ENCODE assay signal across 1 cellular context in the genomic region with DNA sequence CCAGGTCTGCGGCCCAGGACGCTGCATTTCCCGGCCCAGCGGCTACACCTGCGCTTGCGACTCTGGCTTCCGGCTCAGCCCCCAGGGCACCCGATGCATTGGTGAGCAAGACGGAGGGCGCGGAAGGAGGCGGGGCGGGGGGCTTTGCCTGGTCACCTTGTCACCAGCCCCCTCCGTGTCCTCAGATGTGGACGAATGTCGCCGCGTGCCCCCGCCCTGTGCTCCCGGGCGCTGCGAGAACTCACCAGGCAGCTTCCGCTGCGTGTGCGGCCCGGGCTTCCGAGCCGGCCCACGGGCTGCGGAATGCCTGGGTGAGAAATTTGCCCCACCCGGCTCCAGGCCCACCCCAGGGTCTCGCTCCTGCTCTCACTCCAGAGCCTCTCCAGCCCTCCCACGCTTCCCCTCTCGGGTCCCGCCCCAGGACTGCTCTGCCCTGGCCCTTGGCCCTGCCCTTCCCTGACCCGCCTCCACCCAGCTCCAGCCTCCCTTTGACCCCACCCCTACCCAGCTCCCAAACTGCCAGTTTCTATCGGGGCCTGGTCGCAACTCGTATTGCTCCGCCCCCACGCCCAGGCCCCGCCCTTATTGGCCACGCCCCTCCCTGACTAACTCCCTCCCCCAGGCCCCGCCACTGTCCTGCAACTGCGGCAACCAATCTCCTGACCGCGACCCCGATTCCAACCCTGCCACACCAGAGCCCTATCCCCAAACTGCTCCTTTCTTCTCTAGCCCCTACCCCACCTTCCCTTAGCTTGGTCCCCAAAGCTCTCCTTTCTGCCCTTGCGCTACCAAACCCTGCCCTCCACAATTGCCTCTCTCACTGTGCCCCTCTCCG.
TF ChIP-seq lines count a peak whose summit lies in the region.

No MANE protein-coding gene starts in this region.

TF ChIP-seq in K562, 482 proteins besides CTCF, POLR2A, EP300 and RAD21 (continued from another document and continues in another):
- TF ChIP-seq, protein P1, sequence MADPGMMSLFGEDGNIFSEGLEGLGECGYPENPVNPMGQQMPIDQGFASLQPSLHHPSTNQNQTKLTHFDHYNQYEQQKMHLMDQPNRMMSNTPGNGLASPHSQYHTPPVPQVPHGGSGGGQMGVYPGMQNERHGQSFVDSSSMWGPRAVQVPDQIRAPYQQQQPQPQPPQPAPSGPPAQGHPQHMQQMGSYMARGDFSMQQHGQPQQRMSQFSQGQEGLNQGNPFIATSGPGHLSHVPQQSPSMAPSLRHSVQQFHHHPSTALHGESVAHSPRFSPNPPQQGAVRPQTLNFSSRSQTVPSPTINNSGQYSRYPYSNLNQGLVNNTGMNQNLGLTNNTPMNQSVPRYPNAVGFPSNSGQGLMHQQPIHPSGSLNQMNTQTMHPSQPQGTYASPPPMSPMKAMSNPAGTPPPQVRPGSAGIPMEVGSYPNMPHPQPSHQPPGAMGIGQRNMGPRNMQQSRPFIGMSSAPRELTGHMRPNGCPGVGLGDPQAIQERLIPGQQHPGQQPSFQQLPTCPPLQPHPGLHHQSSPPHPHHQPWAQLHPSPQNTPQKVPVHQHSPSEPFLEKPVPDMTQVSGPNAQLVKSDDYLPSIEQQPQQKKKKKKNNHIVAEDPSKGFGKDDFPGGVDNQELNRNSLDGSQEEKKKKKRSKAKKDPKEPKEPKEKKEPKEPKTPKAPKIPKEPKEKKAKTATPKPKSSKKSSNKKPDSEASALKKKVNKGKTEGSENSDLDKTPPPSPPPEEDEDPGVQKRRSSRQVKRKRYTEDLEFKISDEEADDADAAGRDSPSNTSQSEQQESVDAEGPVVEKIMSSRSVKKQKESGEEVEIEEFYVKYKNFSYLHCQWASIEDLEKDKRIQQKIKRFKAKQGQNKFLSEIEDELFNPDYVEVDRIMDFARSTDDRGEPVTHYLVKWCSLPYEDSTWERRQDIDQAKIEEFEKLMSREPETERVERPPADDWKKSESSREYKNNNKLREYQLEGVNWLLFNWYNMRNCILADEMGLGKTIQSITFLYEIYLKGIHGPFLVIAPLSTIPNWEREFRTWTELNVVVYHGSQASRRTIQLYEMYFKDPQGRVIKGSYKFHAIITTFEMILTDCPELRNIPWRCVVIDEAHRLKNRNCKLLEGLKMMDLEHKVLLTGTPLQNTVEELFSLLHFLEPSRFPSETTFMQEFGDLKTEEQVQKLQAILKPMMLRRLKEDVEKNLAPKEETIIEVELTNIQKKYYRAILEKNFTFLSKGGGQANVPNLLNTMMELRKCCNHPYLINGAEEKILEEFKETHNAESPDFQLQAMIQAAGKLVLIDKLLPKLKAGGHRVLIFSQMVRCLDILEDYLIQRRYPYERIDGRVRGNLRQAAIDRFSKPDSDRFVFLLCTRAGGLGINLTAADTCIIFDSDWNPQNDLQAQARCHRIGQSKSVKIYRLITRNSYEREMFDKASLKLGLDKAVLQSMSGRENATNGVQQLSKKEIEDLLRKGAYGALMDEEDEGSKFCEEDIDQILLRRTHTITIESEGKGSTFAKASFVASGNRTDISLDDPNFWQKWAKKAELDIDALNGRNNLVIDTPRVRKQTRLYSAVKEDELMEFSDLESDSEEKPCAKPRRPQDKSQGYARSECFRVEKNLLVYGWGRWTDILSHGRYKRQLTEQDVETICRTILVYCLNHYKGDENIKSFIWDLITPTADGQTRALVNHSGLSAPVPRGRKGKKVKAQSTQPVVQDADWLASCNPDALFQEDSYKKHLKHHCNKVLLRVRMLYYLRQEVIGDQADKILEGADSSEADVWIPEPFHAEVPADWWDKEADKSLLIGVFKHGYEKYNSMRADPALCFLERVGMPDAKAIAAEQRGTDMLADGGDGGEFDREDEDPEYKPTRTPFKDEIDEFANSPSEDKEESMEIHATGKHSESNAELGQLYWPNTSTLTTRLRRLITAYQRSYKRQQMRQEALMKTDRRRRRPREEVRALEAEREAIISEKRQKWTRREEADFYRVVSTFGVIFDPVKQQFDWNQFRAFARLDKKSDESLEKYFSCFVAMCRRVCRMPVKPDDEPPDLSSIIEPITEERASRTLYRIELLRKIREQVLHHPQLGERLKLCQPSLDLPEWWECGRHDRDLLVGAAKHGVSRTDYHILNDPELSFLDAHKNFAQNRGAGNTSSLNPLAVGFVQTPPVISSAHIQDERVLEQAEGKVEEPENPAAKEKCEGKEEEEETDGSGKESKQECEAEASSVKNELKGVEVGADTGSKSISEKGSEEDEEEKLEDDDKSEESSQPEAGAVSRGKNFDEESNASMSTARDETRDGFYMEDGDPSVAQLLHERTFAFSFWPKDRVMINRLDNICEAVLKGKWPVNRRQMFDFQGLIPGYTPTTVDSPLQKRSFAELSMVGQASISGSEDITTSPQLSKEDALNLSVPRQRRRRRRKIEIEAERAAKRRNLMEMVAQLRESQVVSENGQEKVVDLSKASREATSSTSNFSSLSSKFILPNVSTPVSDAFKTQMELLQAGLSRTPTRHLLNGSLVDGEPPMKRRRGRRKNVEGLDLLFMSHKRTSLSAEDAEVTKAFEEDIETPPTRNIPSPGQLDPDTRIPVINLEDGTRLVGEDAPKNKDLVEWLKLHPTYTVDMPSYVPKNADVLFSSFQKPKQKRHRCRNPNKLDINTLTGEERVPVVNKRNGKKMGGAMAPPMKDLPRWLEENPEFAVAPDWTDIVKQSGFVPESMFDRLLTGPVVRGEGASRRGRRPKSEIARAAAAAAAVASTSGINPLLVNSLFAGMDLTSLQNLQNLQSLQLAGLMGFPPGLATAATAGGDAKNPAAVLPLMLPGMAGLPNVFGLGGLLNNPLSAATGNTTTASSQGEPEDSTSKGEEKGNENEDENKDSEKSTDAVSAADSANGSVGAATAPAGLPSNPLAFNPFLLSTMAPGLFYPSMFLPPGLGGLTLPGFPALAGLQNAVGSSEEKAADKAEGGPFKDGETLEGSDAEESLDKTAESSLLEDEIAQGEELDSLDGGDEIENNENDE (IDR thresholded peaks at IDR 0.05; ENCODE audit: low read depth, low read length), result no peak
- TF ChIP-seq, protein P2, sequence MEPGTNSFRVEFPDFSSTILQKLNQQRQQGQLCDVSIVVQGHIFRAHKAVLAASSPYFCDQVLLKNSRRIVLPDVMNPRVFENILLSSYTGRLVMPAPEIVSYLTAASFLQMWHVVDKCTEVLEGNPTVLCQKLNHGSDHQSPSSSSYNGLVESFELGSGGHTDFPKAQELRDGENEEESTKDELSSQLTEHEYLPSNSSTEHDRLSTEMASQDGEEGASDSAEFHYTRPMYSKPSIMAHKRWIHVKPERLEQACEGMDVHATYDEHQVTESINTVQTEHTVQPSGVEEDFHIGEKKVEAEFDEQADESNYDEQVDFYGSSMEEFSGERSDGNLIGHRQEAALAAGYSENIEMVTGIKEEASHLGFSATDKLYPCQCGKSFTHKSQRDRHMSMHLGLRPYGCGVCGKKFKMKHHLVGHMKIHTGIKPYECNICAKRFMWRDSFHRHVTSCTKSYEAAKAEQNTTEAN (CRISPR knock-in tag; IDR thresholded peaks at IDR 0.05), result no peak
- TF ChIP-seq, protein P3, sequence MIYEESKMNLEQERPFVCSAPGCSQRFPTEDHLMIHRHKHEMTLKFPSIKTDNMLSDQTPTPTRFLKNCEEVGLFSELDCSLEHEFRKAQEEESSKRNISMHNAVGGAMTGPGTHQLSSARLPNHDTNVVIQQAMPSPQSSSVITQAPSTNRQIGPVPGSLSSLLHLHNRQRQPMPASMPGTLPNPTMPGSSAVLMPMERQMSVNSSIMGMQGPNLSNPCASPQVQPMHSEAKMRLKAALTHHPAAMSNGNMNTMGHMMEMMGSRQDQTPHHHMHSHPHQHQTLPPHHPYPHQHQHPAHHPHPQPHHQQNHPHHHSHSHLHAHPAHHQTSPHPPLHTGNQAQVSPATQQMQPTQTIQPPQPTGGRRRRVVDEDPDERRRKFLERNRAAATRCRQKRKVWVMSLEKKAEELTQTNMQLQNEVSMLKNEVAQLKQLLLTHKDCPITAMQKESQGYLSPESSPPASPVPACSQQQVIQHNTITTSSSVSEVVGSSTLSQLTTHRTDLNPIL (CRISPR knock-in tag; IDR thresholded peaks at IDR 0.05), result no peak
- TF ChIP-seq ATF7 (IDR thresholded peaks at IDR 0.05), result no peak
- TF ChIP-seq NCOA1 (IDR thresholded peaks at IDR 0.05; ENCODE audit: low read depth), result 0 out of 2 replicates have a peak, but pooled peaks have one; percentile 38
- TF ChIP-seq NR3C1 (CRISPR knock-in tag; IDR thresholded peaks at IDR 0.05), result no peak
- 0 out of 2 replicates have a peak, but pooled peaks have one; percentile 33 for TF ChIP-seq ZNF263 (CRISPR knock-in tag; IDR thresholded peaks at IDR 0.05; ENCODE audit: borderline replicate concordance)
- TF ChIP-seq, protein P4, sequence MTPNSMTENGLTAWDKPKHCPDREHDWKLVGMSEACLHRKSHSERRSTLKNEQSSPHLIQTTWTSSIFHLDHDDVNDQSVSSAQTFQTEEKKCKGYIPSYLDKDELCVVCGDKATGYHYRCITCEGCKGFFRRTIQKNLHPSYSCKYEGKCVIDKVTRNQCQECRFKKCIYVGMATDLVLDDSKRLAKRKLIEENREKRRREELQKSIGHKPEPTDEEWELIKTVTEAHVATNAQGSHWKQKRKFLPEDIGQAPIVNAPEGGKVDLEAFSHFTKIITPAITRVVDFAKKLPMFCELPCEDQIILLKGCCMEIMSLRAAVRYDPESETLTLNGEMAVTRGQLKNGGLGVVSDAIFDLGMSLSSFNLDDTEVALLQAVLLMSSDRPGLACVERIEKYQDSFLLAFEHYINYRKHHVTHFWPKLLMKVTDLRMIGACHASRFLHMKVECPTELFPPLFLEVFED (CRISPR knock-in tag; conservative IDR thresholded peaks at IDR 0.05), result 0 out of 2 replicates have a peak, but pooled peaks have one; percentile 51
- TF ChIP-seq, protein P5, sequence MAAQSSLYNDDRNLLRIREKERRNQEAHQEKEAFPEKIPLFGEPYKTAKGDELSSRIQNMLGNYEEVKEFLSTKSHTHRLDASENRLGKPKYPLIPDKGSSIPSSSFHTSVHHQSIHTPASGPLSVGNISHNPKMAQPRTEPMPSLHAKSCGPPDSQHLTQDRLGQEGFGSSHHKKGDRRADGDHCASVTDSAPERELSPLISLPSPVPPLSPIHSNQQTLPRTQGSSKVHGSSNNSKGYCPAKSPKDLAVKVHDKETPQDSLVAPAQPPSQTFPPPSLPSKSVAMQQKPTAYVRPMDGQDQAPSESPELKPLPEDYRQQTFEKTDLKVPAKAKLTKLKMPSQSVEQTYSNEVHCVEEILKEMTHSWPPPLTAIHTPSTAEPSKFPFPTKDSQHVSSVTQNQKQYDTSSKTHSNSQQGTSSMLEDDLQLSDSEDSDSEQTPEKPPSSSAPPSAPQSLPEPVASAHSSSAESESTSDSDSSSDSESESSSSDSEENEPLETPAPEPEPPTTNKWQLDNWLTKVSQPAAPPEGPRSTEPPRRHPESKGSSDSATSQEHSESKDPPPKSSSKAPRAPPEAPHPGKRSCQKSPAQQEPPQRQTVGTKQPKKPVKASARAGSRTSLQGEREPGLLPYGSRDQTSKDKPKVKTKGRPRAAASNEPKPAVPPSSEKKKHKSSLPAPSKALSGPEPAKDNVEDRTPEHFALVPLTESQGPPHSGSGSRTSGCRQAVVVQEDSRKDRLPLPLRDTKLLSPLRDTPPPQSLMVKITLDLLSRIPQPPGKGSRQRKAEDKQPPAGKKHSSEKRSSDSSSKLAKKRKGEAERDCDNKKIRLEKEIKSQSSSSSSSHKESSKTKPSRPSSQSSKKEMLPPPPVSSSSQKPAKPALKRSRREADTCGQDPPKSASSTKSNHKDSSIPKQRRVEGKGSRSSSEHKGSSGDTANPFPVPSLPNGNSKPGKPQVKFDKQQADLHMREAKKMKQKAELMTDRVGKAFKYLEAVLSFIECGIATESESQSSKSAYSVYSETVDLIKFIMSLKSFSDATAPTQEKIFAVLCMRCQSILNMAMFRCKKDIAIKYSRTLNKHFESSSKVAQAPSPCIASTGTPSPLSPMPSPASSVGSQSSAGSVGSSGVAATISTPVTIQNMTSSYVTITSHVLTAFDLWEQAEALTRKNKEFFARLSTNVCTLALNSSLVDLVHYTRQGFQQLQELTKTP (IDR thresholded peaks at IDR 0.05; ENCODE audit: low read depth in 1 of 2, partially characterized antibody in 2 of 2), result no peak
- TF ChIP-seq MYNN (IDR thresholded peaks at IDR 0.05), result peak; percentile 70; the same call in 1 of the 2 replicates
- TF ChIP-seq MYNN (CRISPR knock-in tag; IDR thresholded peaks at IDR 0.05), result no peak
- TF ChIP-seq, protein P6, sequence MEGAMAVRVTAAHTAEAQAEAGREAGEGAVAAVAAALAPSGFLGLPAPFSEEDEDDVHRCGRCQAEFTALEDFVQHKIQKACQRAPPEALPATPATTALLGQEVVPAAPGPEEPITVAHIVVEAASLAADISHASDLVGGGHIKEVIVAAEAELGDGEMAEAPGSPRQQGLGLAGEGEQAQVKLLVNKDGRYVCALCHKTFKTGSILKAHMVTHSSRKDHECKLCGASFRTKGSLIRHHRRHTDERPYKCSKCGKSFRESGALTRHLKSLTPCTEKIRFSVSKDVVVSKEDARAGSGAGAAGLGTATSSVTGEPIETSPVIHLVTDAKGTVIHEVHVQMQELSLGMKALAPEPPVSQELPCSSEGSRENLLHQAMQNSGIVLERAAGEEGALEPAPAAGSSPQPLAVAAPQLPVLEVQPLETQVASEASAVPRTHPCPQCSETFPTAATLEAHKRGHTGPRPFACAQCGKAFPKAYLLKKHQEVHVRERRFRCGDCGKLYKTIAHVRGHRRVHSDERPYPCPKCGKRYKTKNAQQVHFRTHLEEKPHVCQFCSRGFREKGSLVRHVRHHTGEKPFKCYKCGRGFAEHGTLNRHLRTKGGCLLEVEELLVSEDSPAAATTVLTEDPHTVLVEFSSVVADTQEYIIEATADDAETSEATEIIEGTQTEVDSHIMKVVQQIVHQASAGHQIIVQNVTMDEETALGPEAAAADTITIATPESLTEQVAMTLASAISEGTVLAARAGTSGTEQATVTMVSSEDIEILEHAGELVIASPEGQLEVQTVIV (CRISPR knock-in tag; IDR thresholded peaks at IDR 0.05; ENCODE audit: borderline replicate concordance), result no peak
- TF ChIP-seq, protein P7, sequence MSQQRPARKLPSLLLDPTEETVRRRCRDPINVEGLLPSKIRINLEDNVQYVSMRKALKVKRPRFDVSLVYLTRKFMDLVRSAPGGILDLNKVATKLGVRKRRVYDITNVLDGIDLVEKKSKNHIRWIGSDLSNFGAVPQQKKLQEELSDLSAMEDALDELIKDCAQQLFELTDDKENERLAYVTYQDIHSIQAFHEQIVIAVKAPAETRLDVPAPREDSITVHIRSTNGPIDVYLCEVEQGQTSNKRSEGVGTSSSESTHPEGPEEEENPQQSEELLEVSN (IDR thresholded peaks at IDR 0.05; ENCODE audit: borderline replicate concordance in 1 of 2, extremely low read depth in 1 of 2, insufficient read depth in 1 of 2, insufficient read length in 1 of 2, low read depth in 1 of 2, low read length in 1 of 2, poor library complexity in 1 of 2, severe bottlenecking in 1 of 2), result peak in 1 of 2 experiments; percentile 62
- TF ChIP-seq, protein P8, sequence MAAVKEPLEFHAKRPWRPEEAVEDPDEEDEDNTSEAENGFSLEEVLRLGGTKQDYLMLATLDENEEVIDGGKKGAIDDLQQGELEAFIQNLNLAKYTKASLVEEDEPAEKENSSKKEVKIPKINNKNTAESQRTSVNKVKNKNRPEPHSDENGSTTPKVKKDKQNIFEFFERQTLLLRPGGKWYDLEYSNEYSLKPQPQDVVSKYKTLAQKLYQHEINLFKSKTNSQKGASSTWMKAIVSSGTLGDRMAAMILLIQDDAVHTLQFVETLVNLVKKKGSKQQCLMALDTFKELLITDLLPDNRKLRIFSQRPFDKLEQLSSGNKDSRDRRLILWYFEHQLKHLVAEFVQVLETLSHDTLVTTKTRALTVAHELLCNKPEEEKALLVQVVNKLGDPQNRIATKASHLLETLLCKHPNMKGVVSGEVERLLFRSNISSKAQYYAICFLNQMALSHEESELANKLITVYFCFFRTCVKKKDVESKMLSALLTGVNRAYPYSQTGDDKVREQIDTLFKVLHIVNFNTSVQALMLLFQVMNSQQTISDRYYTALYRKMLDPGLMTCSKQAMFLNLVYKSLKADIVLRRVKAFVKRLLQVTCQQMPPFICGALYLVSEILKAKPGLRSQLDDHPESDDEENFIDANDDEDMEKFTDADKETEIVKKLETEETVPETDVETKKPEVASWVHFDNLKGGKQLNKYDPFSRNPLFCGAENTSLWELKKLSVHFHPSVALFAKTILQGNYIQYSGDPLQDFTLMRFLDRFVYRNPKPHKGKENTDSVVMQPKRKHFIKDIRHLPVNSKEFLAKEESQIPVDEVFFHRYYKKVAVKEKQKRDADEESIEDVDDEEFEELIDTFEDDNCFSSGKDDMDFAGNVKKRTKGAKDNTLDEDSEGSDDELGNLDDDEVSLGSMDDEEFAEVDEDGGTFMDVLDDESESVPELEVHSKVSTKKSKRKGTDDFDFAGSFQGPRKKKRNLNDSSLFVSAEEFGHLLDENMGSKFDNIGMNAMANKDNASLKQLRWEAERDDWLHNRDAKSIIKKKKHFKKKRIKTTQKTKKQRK (IDR thresholded peaks at IDR 0.05; ENCODE audit: borderline replicate concordance, low read depth, low read length), result no peak
